In the genomic region with DNA sequence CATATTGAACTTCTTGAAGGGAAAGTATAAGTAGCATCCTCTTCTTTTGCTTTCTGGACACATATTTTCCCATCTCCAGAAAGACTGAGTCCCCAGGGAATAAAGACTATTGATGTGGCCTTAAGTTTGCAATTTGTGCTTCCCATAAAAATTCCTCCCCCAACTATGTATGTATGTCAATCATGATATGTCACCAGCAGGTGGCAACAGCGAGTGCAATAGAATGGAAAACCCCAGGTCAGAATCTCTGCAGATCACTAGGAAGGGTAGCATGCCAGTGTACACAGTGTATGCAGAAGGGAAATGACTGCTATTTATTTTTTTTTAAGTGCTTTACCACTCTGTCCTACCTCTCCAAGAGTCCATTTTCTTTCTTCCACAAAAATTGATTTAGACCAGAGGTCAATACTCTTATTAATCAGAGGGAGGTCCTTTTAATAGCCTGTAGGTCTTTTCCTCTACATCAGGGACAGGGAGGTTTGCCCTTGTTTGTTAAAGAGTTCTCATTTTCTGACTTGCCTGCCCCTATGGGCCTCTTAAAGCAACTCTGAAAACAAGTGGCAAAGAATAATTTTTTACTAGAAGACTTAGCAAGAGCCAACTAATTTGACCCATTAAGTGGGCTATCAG, we compare ENCODE assay signal across 8 cellular contexts.
DNase-seq lines count a peak whose midpoint lies in the region; ATAC-seq and TF ChIP-seq lines count a peak whose summit lies in the region.

No MANE protein-coding gene starts in this region.

- no peaks in the 10 kb centered on the region for H3K9me3 ChIP-seq in neutrophil

- ATAC-seq in HG03108 (IDR thresholded peaks at IDR 0.05; ENCODE audit: unreplicated experiment) (peak; percentile 91), foreskin keratinocyte (peak; percentile 86)

- H3K27ac ChIP-seq in foreskin keratinocyte = peak overlapping the region; percentile 11
- H3K27ac ChIP-seq in neutrophil = no peak overlapping the region

- H3K4me1 ChIP-seq in foreskin keratinocyte (peaks cover 5% of the 10 kb centered on the region), neutrophil (ENCODE audit: control insufficient read depth in 1 of 2, insufficient read depth in 1 of 2, low read depth in 1 of 2, low read length in 1 of 2) (peaks cover 0 to 7% of the 10 kb centered on the region in 2 experiments)

- H3K27me3 ChIP-seq in foreskin keratinocyte (no peaks in the 10 kb centered on the region), neutrophil (no peaks in the 10 kb centered on the region)

- H3K36me3 ChIP-seq in neutrophil = no peaks in the 10 kb centered on the region

- DNase-seq in DMS 273 (lab: John Stamatoyannopoulos, UW; ENCODE audit: unreplicated experiment) = peak; percentile 77
- peak; percentile 7 for DNase-seq in GM19240 (ENCODE audit: insufficient read length, low spot score)
- peak; percentile 63 to 73 for DNase-seq in NCI-H2081 (lab: John Stamatoyannopoulos, UW)
- DNase-seq in foreskin keratinocyte = peak; percentile 42 to 66
- no peak for DNase-seq in activated effector memory CD4-positive, alpha-beta T cell treated with Interleukin-2 at 50 U/mL for 16 hours

- peak; percentile 51 for TF ChIP-seq CTCF in WI38 (IDR thresholded peaks at IDR 0.05; ENCODE audit: low read depth, low read length)
- TF ChIP-seq CTCF in foreskin keratinocyte (conservative IDR thresholded peaks at IDR 0.05) = peak; percentile 87
- TF ChIP-seq CTCF in neutrophil (IDR thresholded peaks at IDR 0.05) = peak; percentile 52

- H3K4me3 ChIP-seq in WI38 (ENCODE audit: low read depth, low read length) (no peak overlapping the region), neutrophil (ENCODE audit: low read depth in 1 of 2, low read length in 1 of 2) (no peak overlapping the region)
